In genomic region chr18:12253517-12254136, GRCh38 we compare ENCODE assay signal across 11 cellular contexts. TPM values are rescaled to one million over a fixed set of nuclear protein-coding genes. Genes with fewer than 3 reads are reported as not detected.
A peak's percentile ranks its signal among the peaks of the same experiment; 100 is the strongest.
DNase-seq lines count a peak whose midpoint lies in the region; ATAC-seq and TF ChIP-seq lines count a peak whose summit lies in the region.
"Had no signal": no experiment of that assay in that cellular context is flagged by ENCODE, and none has a peak within 500 bp of the region (broad histone marks: within the 10 kb centered on the region; RNA-seq: fewer than 3 reads in every experiment).

No MANE protein-coding gene starts in this region.

- POLR2A ChIA-PET in AG04449 (lab: Yijun Ruan, JAX): interaction anchor here (1.1 kb wide), 1 partner anchor 19 kb away, joined by 4 read pairs; no protein-coding TSS in a partner anchor

- peaks cover 3% of the 10 kb centered on the region for H3K9me3 Mint-ChIP-seq in neural progenitor cell

- no peaks in the 10 kb centered on the region for H3K79me2 ChIP-seq in neural progenitor cell (ENCODE audit: low read depth)

- TF ChIP-seq CTCF in AG04449 (IDR thresholded peaks at IDR 0.05; ENCODE audit: insufficient read depth, low read length, missing control alignments) (no peak), neural progenitor cell (IDR thresholded peaks at IDR 0.05) (no peak)

- no peaks in the 10 kb centered on the region for H3K36me3 Mint-ChIP-seq in neural progenitor cell

- no peak overlapping the region for H3K27ac Mint-ChIP-seq in neural progenitor cell

- H3K4me2 ChIP-seq in neural progenitor cell: peak overlapping the region; percentile 70

- H3K9me3 ChIP-seq in NT2/D1 (ENCODE audit: insufficient read depth, low read length) (no peaks in the 10 kb centered on the region), neural progenitor cell (ENCODE audit: low read depth) (no peaks in the 10 kb centered on the region)

- H2AFZ ChIP-seq in neural progenitor cell (replicated peaks): peak overlapping the region; percentile 27

- peaks cover 11% of the 10 kb centered on the region for H3K4me1 ChIP-seq in NT2/D1 (ENCODE audit: insufficient read depth, insufficient read length)
- peaks cover 16% of the 10 kb centered on the region for H3K4me1 ChIP-seq in neural progenitor cell

- no peak overlapping the region for H3K27ac ChIP-seq in neural progenitor cell

- intact Hi-C loops in Right ventricle myocardium superior (cut with DNase I): no loop called here

- H3K27me3 Mint-ChIP-seq in neural progenitor cell (ENCODE audit: insufficient read depth, low read depth): peaks cover 46% of the 10 kb centered on the region

- H3K4me1 Mint-ChIP-seq in neural progenitor cell: peaks cover 27% of the 10 kb centered on the region

- peak; percentile 80 for ATAC-seq in Right ventricle myocardium superior (ENCODE audit: poor library complexity)
- no peak for ATAC-seq in HG03378 (IDR thresholded peaks at IDR 0.05; ENCODE audit: unreplicated experiment)
- no peak for ATAC-seq in GM18498 (IDR thresholded peaks at IDR 0.05; ENCODE audit: unreplicated experiment)
- no peak for ATAC-seq in GM21529 (IDR thresholded peaks at IDR 0.05; ENCODE audit: unreplicated experiment)

- CTCF ChIA-PET in AG04449 (lab: Yijun Ruan, JAX): interaction anchor here (1.5 to 4.3 kb wide), 3 partner anchors 9 to 17 kb away, joined by 4 to 17 read pairs (median 4); no protein-coding TSS in a partner anchor

- H3K4me3 ChIP-seq in AG04449 (ENCODE audit: low read depth, low read length) (peak overlapping the region; percentile 42), NT2/D1 (ENCODE audit: insufficient read length, low read depth) (peak overlapping the region; percentile 43), neural progenitor cell (peak overlapping the region; percentile 50)

- no peak for DNase-seq in AG04449 (ENCODE audit: low read depth, low spot score)
- DNase-seq in NT2/D1 (ENCODE audit: low read depth, low spot score): no peak
- DNase-seq in Right ventricle myocardium superior: peak; percentile 65
- peak; percentile 44 for DNase-seq in neural progenitor cell (ENCODE audit: low spot score)
- no peak for DNase-seq in NCI-H1048 (lab: John Stamatoyannopoulos, UW)
- DNase-seq: activated T-cell treated with anti-CD3 and anti-CD28 coated beads for 4 hours, erythroblast had no signal

- H3K27me3 ChIP-seq in NT2/D1 (ENCODE audit: insufficient read depth, insufficient read length): peaks cover 40% of the 10 kb centered on the region
- H3K27me3 ChIP-seq in neural progenitor cell: peaks cover 93% of the 10 kb centered on the region

- H3K9ac ChIP-seq in NT2/D1 (ENCODE audit: insufficient read length, low read depth) (peak overlapping the region; percentile 51), neural progenitor cell (no peak overlapping the region)

- peaks cover 20% of the 10 kb centered on the region for H4K20me1 ChIP-seq in neural progenitor cell (ENCODE audit: low read depth)

- H3K36me3 ChIP-seq in NT2/D1 (ENCODE audit: insufficient read depth, insufficient read length, low read length) (no peaks in the 10 kb centered on the region), neural progenitor cell (no peaks in the 10 kb centered on the region)

- peak overlapping the region; percentile 79 for H3K4me3 Mint-ChIP-seq in neural progenitor cell

- peaks cover 5% of the 10 kb centered on the region for H3F3A ChIP-seq in neural progenitor cell (ENCODE audit: low read depth)

RNA-seq across cellular contexts. Expression of gene CIDEA, which starts 0.5 kb away (rescaled TPM):
- total RNA-seq in Right ventricle myocardium superior: 0.91 TPM
- not detected in 2 replicates for total RNA-seq in neural progenitor cell (ENCODE audit: low replicate concordance)
- total RNA-seq: renal cortical epithelial cell had no signal

RNA-seq across cellular contexts. Expression of gene TUBB6, which starts 54.4 kb away (rescaled TPM):
- total RNA-seq in Right ventricle myocardium superior: 94.6 TPM
- total RNA-seq in neural progenitor cell (ENCODE audit: low replicate concordance): 92.7 and 137 TPM in 2 replicates

Comparison
In these comparisons a context has a peak if more than half of its experiments do, and no peak if none do; other contexts are left out.
1. DNase-seq: peak in Right ventricle myocardium superior (single experiment) and neural progenitor cell (single experiment); none in AG04449 (single experiment), NT2/D1 (single experiment) and NCI-H1048 (single experiment).
2. Peak in every context shown above with its lines, with median percentiles within 50 percentile points of each other: H3K4me3 ChIP-seq.